24 cellular contexts compared by ENCODE assay signal in the genomic region with DNA sequence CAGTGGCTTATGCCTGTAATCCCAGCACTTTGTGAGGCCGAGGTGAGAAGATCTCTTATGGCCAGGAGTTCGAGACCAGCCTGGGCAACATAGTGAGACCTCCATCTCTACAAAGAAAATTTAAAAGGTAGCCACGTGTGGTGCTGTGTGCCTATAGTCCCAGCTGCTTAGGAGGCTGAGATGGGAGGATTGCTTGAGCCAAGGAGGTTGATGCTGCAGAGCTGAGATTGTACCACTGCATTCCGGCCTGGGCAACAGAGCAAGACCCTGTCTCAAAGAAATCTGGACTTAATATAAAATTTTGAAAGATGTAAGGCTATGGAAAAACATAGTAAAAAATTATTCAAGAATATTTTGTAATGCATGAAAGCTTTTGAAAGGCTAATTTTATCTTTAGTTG.
DNase-seq lines count a peak whose midpoint lies in the region; ATAC-seq and TF ChIP-seq lines count a peak whose summit lies in the region.
"Had no signal": no experiment of that assay in that cellular context is flagged by ENCODE, and none has a peak within 500 bp of the region (broad histone marks: within the 10 kb centered on the region; RNA-seq: fewer than 3 reads in every experiment).

No MANE protein-coding gene starts in this region.

- H3K4me3 Mint-ChIP-seq in chondrocyte (ENCODE audit: unreplicated experiment) = no peak overlapping the region
- no peak overlapping the region for H3K4me3 Mint-ChIP-seq in activated naive CD8-positive, alpha-beta T cell treated with anti-CD3 and anti-CD28 coated beads, Interleukin-2, amount 50 U/mL, for 24 hours
- H3K4me3 Mint-ChIP-seq: CD14-positive monocyte; CD4-positive, alpha-beta T cell; CD8-positive, alpha-beta memory T cell; GM23338; H9; HFFc6 had no signal

- H3K4me1 Mint-ChIP-seq in chondrocyte (ENCODE audit: low read depth) = peaks cover 66% of the 10 kb centered on the region
- H3K4me1 Mint-ChIP-seq in activated naive CD8-positive, alpha-beta T cell treated with anti-CD3 and anti-CD28 coated beads, Interleukin-2, amount 50 U/mL, for 24 hours = no peaks in the 10 kb centered on the region
- H3K4me1 Mint-ChIP-seq: CD14-positive monocyte; CD8-positive, alpha-beta memory T cell had no signal

- H4K5ac ChIP-seq in IMR-90 (ENCODE audit: low read depth, low read length) = no peak overlapping the region

- POLR2A ChIA-PET in IMR-90 (lab: Charles Lee; ENCODE audit: unreplicated experiment) = no interaction called here

- peak overlapping the region; percentile 27 for H3K27ac Mint-ChIP-seq in chondrocyte (ENCODE audit: unreplicated experiment)
- no peak overlapping the region for H3K27ac Mint-ChIP-seq in activated naive CD8-positive, alpha-beta T cell treated with anti-CD3 and anti-CD28 coated beads, Interleukin-2, amount 50 U/mL, for 24 hours
- H3K27ac Mint-ChIP-seq: CD14-positive monocyte; CD4-positive, alpha-beta T cell; CD8-positive, alpha-beta memory T cell; GM23338; HFFc6 had no signal

- no peak overlapping the region for H2AK9ac ChIP-seq in IMR-90 (replicated peaks; ENCODE audit: low read depth, low read length, poor library complexity)

- in situ Hi-C loops in IMR-90 (cut with MboI; ENCODE audit: low sequenced_read_pairs) = no loop called here

- no peaks in the 10 kb centered on the region for H3K27me3 Mint-ChIP-seq in chondrocyte (ENCODE audit: low read depth)
- peaks cover 4% of the 10 kb centered on the region for H3K27me3 Mint-ChIP-seq in activated naive CD8-positive, alpha-beta T cell treated with anti-CD3 and anti-CD28 coated beads, Interleukin-2, amount 50 U/mL, for 24 hours

- dilution Hi-C loops in IMR-90 (cut with HindIII; ENCODE audit: low sequenced_read_pairs, unreplicated experiment) = no loop called here

- no peaks in the 10 kb centered on the region for H3K9me3 ChIP-seq in IMR-90 (ENCODE audit: control insufficient read depth, insufficient read depth, low read length)
- H3K9me3 ChIP-seq in right lobe of liver = no peaks in the 10 kb centered on the region
- H3K9me3 ChIP-seq in upper lobe of right lung = no peaks in the 10 kb centered on the region
- H3K9me3 ChIP-seq: A549, BE2C had no signal

- ATAC-seq in IMR-90 (ENCODE audit: low read depth) (no peak), right lobe of liver (no peak), upper lobe of right lung (no peak)
- no peak for ATAC-seq in activated naive CD8-positive, alpha-beta T cell treated with anti-CD3 and anti-CD28 coated beads, Interleukin-2, amount 50 U/mL, for 24 hours
- ATAC-seq: A549, GM12878, GM23338, HCT116 had no signal

- no peak overlapping the region for H2AFZ ChIP-seq in IMR-90 (replicated peaks; ENCODE audit: low read length, poor library complexity)
- H2AFZ ChIP-seq: GM23338 had no signal

- H4K91ac ChIP-seq in IMR-90 (ENCODE audit: insufficient read depth, low read depth, low read length) = no peak overlapping the region

- TF ChIP-seq POLR2A in IMR-90 (IDR thresholded peaks at IDR 0.05; ENCODE audit: low read depth, low read length) (no peak), right lobe of liver (IDR thresholded peaks at IDR 0.05) (no peak)

- no peak overlapping the region for H2BK20ac ChIP-seq in IMR-90 (ENCODE audit: low read depth, low read length)

- H3K27ac ChIP-seq in IMR-90 (ENCODE audit: insufficient read depth, low read length) (no peak overlapping the region), right lobe of liver (peak overlapping the region in 2 of 3 donors; percentile 42 to 64), upper lobe of right lung (no peak overlapping the region)
- H3K27ac ChIP-seq: A549; BLaER1 treated with 17β-estradiol and CSF1 and Interleukin-3, amounts not matched to agents 10 nM and 100 nM had no signal

- no peak overlapping the region for H2AK5ac ChIP-seq in IMR-90 (ENCODE audit: low read depth, low read length)

- peaks cover 8% of the 10 kb centered on the region for H3K36me3 Mint-ChIP-seq in chondrocyte (ENCODE audit: low read depth)
- H3K36me3 Mint-ChIP-seq in activated naive CD8-positive, alpha-beta T cell treated with anti-CD3 and anti-CD28 coated beads, Interleukin-2, amount 50 U/mL, for 24 hours (ENCODE audit: low read depth) = no peaks in the 10 kb centered on the region
- H3K36me3 Mint-ChIP-seq: CD14-positive monocyte; CD8-positive, alpha-beta memory T cell had no signal

- BruUV-seq in IMR-90 (replicated peaks; lab: Mats Ljungman, UMichigan) = no TSS peak

- no peak overlapping the region for H2BK120ac ChIP-seq in IMR-90 (ENCODE audit: low read depth, low read length)

- no peak overlapping the region for H4K8ac ChIP-seq in IMR-90 (ENCODE audit: low read depth in 2 of 2, low read length in 2 of 2)

- WGBS in IMR-90 (ENCODE audit: extremely low coverage in 2 of 2, insufficient read length in 1 of 2), 2 experiments = 40% methylated on average over 1 of the region's 4 CpGs; no CpG with 5 or more reads in 1 of the 2 experiments
- 79% methylated on average over 4 of the region's 4 CpGs for WGBS in right lobe of liver (ENCODE audit: insufficient coverage, low coverage, low lambda C conversion rate, missing lambda C conversion rate)

- DNase-seq in IMR-90 = no peak
- DNase-seq in chondrocyte (ENCODE audit: low spot score) = no peak
- no peak for DNase-seq in right lobe of liver
- no peak for DNase-seq in hippocampal formation (lab: John Stamatoyannopoulos, UW)
- no peak for DNase-seq in upper lobe of right lung
- no peak for DNase-seq in activated naive CD8-positive, alpha-beta T cell treated with anti-CD3 and anti-CD28 coated beads, Interleukin-2, amount 50 U/mL, for 24 hours
- DNase-seq: 8988T; ACHN; AML-193; BE2C; CD4-positive, alpha-beta T cell; CD8-positive, alpha-beta memory T cell; DMS 273 treated with DMSO at 0.1 percent for 48 hours; DMS79; EL; GDM1; H9; HFFc6 had no signal

- CTCF ChIA-PET in IMR-90 (lab: Yijun Ruan, JAX) = no interaction called here

- H3K36me3 ChIP-seq in IMR-90 (ENCODE audit: control insufficient read depth, insufficient read depth, low read length) = peaks cover 5% of the 10 kb centered on the region; the same call in 1 of the 2 replicates
- H3K36me3 ChIP-seq in right lobe of liver = no peaks in the 10 kb centered on the region
- H3K36me3 ChIP-seq in upper lobe of right lung = no peaks in the 10 kb centered on the region
- H3K36me3 ChIP-seq: BE2C had no signal

- no peak overlapping the region for H2BK5ac ChIP-seq in IMR-90 (ENCODE audit: low read depth, low read length, poor library complexity, severe bottlenecking)

- H3K4me3 ChIP-seq in IMR-90 (ENCODE audit: insufficient read depth, low read depth, low read length) = no peak overlapping the region
- no peak overlapping the region for H3K4me3 ChIP-seq in right lobe of liver
- H3K4me3 ChIP-seq in upper lobe of right lung = no peak overlapping the region
- H3K4me3 ChIP-seq: A549; BLaER1 treated with 17β-estradiol and CSF1 and Interleukin-3, amounts not matched to agents 10 nM and 100 nM; GM12878; GM23338 had no signal

- TF ChIP-seq RAD21 in IMR-90 (IDR thresholded peaks at IDR 0.05; ENCODE audit: low read length) = no peak

- no peak overlapping the region; the same call in 2 of the 3 replicates for H2BK15ac ChIP-seq in IMR-90 (ENCODE audit: low read depth, low read length)

- H3K4me1 ChIP-seq in IMR-90 (ENCODE audit: control insufficient read depth, insufficient read depth, low read length) (peaks cover 4% of the 10 kb centered on the region), right lobe of liver (peaks cover 0 to 31% (median 12%) of the 10 kb centered on the region in 4 donors), upper lobe of right lung (no peaks in the 10 kb centered on the region)
- H3K4me1 ChIP-seq: A549 had no signal

- peak overlapping the region; percentile 13; the same call in 1 of the 2 replicates for H3K4ac ChIP-seq in IMR-90 (ENCODE audit: low read depth, low read length)

- H4K20me1 ChIP-seq in IMR-90 (ENCODE audit: insufficient read depth, low read length) = peaks cover 22% of the 10 kb centered on the region

- no peak overlapping the region for H3K23ac ChIP-seq in IMR-90 (ENCODE audit: low read depth, low read length)

- H3K4me2 ChIP-seq in IMR-90 (ENCODE audit: low read depth, low read length) = no peak overlapping the region
- H3K4me2 ChIP-seq: A549; BLaER1 treated with 17β-estradiol and CSF1 and Interleukin-3, amounts not matched to agents 10 nM and 100 nM; GM23338 had no signal

- intact Hi-C loops in IMR-90 (cut with micrococcal nuclease) = no loop called here
- intact Hi-C loops in right lobe of liver (cut with DNase I) = no loop called here
- intact Hi-C loops in upper lobe of right lung (cut with DNase I) = no loop called here

- no peak overlapping the region for H3K56ac ChIP-seq in IMR-90 (ENCODE audit: extremely low read depth, insufficient read depth, low read length)

- H3K9ac ChIP-seq in IMR-90 (ENCODE audit: low read depth, low read length) = no peak overlapping the region
- H3K9ac ChIP-seq: BLaER1 treated with 17β-estradiol and CSF1 and Interleukin-3, amounts not matched to agents 10 nM and 100 nM had no signal

- no peak overlapping the region for H3K14ac ChIP-seq in IMR-90 (replicated peaks; ENCODE audit: low read depth, low read length)

- H3K9me1 ChIP-seq in IMR-90 (ENCODE audit: insufficient read depth, low read length) = peaks cover 33% of the 10 kb centered on the region

- TF ChIP-seq CTCF in IMR-90 (conservative IDR thresholded peaks at IDR 0.05; ENCODE audit: low read depth, low read length) (no peak), chondrocyte (IDR thresholded peaks at IDR 0.05) (no peak), right lobe of liver (IDR thresholded peaks at IDR 0.05) (no peak), upper lobe of right lung (IDR thresholded peaks at IDR 0.05) (no peak)

- H3K9me3 Mint-ChIP-seq in chondrocyte (ENCODE audit: low read depth) = no peaks in the 10 kb centered on the region
- no peaks in the 10 kb centered on the region for H3K9me3 Mint-ChIP-seq in activated naive CD8-positive, alpha-beta T cell treated with anti-CD3 and anti-CD28 coated beads, Interleukin-2, amount 50 U/mL, for 24 hours
- H3K9me3 Mint-ChIP-seq: CD4-positive, alpha-beta T cell; CD8-positive, alpha-beta memory T cell; GM23338; H9; HFFc6 had no signal

- H3K27me3 ChIP-seq in IMR-90 (ENCODE audit: control insufficient read depth, insufficient read depth, low read length) = no peaks in the 10 kb centered on the region
- H3K27me3 ChIP-seq in right lobe of liver = no peaks in the 10 kb centered on the region
- no peaks in the 10 kb centered on the region for H3K27me3 ChIP-seq in upper lobe of right lung
- H3K27me3 ChIP-seq: BE2C; BLaER1 treated with 17β-estradiol and CSF1 and Interleukin-3, amounts not matched to agents 10 nM and 100 nM had no signal

- H3K79me1 ChIP-seq in IMR-90 (ENCODE audit: low read depth in 1 of 2, low read length in 2 of 2) = peaks cover 41 to 81% of the 10 kb centered on the region in 2 experiments

- H3K18ac ChIP-seq in IMR-90 (ENCODE audit: low read depth, low read length) = no peak overlapping the region

TF ChIP-seq in IMR-90, 13 proteins besides CTCF, POLR2A, EP300 and RAD21:
- TF ChIP-seq SMC3 (IDR thresholded peaks at IDR 0.05; ENCODE audit: low read depth, low read length) = no peak
- TF ChIP-seq NFE2L2 (IDR thresholded peaks at IDR 0.05; ENCODE audit: low read depth, low read length) = no peak
- TF ChIP-seq CEBPB (IDR thresholded peaks at IDR 0.05; ENCODE audit: low read depth, low read length) = no peak
- no peak for TF ChIP-seq MAZ (IDR thresholded peaks at IDR 0.05; ENCODE audit: borderline replicate concordance, low read depth, low read length)

Comparison
In these comparisons a context has a peak if more than half of its experiments do, and no peak if none do; other contexts are left out.
1. H3K27ac ChIP-seq: peak in right lobe of liver (2 of 3); none in IMR-90 (single experiment) and upper lobe of right lung (single experiment).